In the genomic region with DNA sequence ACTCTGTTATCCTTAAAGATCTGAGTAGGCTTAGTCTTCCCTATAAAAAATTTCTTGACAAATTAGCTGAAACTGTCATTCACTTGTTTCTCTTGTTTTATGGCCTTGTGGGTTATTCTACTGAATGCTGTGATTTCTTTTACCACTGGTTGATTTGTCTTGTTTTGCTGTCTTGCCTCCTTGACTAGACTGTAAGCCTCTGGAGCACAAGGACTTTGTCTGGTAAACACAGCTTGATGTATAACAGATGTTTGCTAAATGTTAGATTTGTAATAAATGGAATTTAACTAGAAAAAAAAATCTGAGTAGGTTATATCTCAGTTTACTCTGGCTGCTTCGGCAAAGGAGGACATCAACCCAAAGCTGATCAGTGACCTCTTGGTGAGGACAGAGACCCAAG, we compare ENCODE assay signal across 3 cellular contexts.
TF ChIP-seq lines count a peak whose summit lies in the region.

No MANE protein-coding gene starts in this region.

TF ChIP-seq in SK-N-SH treated with all-trans-retinoic acid at 6 μM for 48 hours, 23 proteins besides CTCF, POLR2A, EP300 and RAD21:
- TF ChIP-seq SNAI2 (CRISPR knock-in tag; IDR thresholded peaks at IDR 0.05) = no peak
- no peak for TF ChIP-seq ESRRG (CRISPR knock-in tag; IDR thresholded peaks at IDR 0.05)
- TF ChIP-seq ARNTL (CRISPR knock-in tag; IDR thresholded peaks at IDR 0.05; ENCODE audit: borderline replicate concordance, low read depth) = no peak
- no peak for TF ChIP-seq ZNF565 (CRISPR knock-in tag; conservative IDR thresholded peaks at IDR 0.05; ENCODE audit: low read depth)

TF ChIP-seq in SK-N-SH, 30 proteins besides CTCF, POLR2A, EP300 and RAD21:
- TF ChIP-seq MXI1 (IDR thresholded peaks at IDR 0.05; ENCODE audit: low read depth, low read length) (no peak), RCOR1 (IDR thresholded peaks at IDR 0.05; ENCODE audit: low read length) (no peak), NRF1 (IDR thresholded peaks at IDR 0.05; ENCODE audit: low read depth, low read length) (no peak), FOSL2 (IDR thresholded peaks at IDR 0.05; ENCODE audit: borderline replicate concordance, low read depth) (no peak), GATA2 (CRISPR knock-in tag; IDR thresholded peaks at IDR 0.05) (no peak), FOXM1 (IDR thresholded peaks at IDR 0.05; ENCODE audit: low read depth) (no peak), NFIC (IDR thresholded peaks at IDR 0.05; ENCODE audit: borderline replicate concordance) (no peak), MEF2A (IDR thresholded peaks at IDR 0.05; ENCODE audit: borderline replicate concordance, low read depth) (no peak), RXRA (IDR thresholded peaks at IDR 0.05; ENCODE audit: borderline replicate concordance, low read depth) (no peak), TEAD4 (IDR thresholded peaks at IDR 0.05; ENCODE audit: borderline replicate concordance, insufficient read depth) (no peak), EZH2phosphoT487 (IDR thresholded peaks at IDR 0.05; ENCODE audit: borderline replicate concordance, low read depth) (no peak), TCF12 (IDR thresholded peaks at IDR 0.05) (no peak), JUND (IDR thresholded peaks at IDR 0.05) (no peak), REST (IDR thresholded peaks at IDR 0.05; ENCODE audit: low read depth, low read length) (no peak), YY1 (IDR thresholded peaks at IDR 0.05; ENCODE audit: low read depth) (no peak)
- TF ChIP-seq, protein P1, sequence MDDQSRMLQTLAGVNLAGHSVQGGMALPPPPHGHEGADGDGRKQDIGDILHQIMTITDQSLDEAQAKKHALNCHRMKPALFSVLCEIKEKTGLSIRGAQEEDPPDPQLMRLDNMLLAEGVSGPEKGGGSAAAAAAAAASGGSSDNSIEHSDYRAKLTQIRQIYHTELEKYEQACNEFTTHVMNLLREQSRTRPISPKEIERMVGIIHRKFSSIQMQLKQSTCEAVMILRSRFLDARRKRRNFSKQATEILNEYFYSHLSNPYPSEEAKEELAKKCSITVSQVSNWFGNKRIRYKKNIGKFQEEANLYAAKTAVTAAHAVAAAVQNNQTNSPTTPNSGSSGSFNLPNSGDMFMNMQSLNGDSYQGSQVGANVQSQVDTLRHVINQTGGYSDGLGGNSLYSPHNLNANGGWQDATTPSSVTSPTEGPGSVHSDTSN (IDR thresholded peaks at IDR 0.05) = no peak
- TF ChIP-seq, protein P2, sequence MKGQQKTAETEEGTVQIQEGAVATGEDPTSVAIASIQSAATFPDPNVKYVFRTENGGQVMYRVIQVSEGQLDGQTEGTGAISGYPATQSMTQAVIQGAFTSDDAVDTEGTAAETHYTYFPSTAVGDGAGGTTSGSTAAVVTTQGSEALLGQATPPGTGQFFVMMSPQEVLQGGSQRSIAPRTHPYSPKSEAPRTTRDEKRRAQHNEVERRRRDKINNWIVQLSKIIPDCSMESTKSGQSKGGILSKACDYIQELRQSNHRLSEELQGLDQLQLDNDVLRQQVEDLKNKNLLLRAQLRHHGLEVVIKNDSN (IDR thresholded peaks at IDR 0.05; ENCODE audit: borderline replicate concordance, low read depth) = no peak
- TF ChIP-seq, protein P3, sequence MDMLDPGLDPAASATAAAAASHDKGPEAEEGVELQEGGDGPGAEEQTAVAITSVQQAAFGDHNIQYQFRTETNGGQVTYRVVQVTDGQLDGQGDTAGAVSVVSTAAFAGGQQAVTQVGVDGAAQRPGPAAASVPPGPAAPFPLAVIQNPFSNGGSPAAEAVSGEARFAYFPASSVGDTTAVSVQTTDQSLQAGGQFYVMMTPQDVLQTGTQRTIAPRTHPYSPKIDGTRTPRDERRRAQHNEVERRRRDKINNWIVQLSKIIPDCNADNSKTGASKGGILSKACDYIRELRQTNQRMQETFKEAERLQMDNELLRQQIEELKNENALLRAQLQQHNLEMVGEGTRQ (IDR thresholded peaks at IDR 0.05; ENCODE audit: borderline replicate concordance, low read depth, low read length) = no peak
- TF ChIP-seq, protein P4, sequence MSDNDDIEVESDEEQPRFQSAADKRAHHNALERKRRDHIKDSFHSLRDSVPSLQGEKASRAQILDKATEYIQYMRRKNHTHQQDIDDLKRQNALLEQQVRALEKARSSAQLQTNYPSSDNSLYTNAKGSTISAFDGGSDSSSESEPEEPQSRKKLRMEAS (IDR thresholded peaks at IDR 0.05; ENCODE audit: low read depth) = no peak

TF ChIP-seq in K562, 482 proteins besides CTCF, POLR2A, EP300 and RAD21:
- TF ChIP-seq, protein P5, sequence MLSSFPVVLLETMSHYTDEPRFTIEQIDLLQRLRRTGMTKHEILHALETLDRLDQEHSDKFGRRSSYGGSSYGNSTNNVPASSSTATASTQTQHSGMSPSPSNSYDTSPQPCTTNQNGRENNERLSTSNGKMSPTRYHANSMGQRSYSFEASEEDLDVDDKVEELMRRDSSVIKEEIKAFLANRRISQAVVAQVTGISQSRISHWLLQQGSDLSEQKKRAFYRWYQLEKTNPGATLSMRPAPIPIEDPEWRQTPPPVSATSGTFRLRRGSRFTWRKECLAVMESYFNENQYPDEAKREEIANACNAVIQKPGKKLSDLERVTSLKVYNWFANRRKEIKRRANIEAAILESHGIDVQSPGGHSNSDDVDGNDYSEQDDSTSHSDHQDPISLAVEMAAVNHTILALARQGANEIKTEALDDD (IDR thresholded peaks at IDR 0.05) = no peak
- TF ChIP-seq ETV1 (tag; conservative IDR thresholded peaks at IDR 0.05; ENCODE audit: low read depth) (no peak), ZNF778 (CRISPR knock-in tag; IDR thresholded peaks at IDR 0.05) (no peak), NR0B1 (IDR thresholded peaks at IDR 0.05; ENCODE audit: partially characterized antibody) (no peak), TEAD4 (IDR thresholded peaks at IDR 0.05; ENCODE audit: low read length) (no peak), TEAD4 (CRISPR knock-in tag; IDR thresholded peaks at IDR 0.05; ENCODE audit: borderline replicate concordance) (no peak), ZNF395 (CRISPR knock-in tag; IDR thresholded peaks at IDR 0.05) (no peak), RB1 (IDR thresholded peaks at IDR 0.05; ENCODE audit: low read depth) (no peak), FOXK1 (CRISPR knock-in tag; IDR thresholded peaks at IDR 0.05; ENCODE audit: borderline replicate concordance) (no peak), ASH1L (IDR thresholded peaks at IDR 0.05; ENCODE audit: borderline replicate concordance, low read depth, partially characterized antibody) (no peak), IFI16 (CRISPR knock-in tag; IDR thresholded peaks at IDR 0.05) (no peak), PHF8 (IDR thresholded peaks at IDR 0.05; ENCODE audit: borderline replicate concordance, low read length) (no peak), ZNF311 (CRISPR knock-in tag; IDR thresholded peaks at IDR 0.05) (no peak), MCM7 (IDR thresholded peaks at IDR 0.05) (no peak), ZNF24 (IDR thresholded peaks at IDR 0.05) (no peak), POLR2B (IDR thresholded peaks at IDR 0.05; ENCODE audit: low read depth, partially characterized antibody) (no peak), ZBTB43 (CRISPR knock-in tag; IDR thresholded peaks at IDR 0.05) (no peak)
- TF ChIP-seq, protein P6, sequence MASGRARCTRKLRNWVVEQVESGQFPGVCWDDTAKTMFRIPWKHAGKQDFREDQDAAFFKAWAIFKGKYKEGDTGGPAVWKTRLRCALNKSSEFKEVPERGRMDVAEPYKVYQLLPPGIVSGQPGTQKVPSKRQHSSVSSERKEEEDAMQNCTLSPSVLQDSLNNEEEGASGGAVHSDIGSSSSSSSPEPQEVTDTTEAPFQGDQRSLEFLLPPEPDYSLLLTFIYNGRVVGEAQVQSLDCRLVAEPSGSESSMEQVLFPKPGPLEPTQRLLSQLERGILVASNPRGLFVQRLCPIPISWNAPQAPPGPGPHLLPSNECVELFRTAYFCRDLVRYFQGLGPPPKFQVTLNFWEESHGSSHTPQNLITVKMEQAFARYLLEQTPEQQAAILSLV (tag; IDR thresholded peaks at IDR 0.05) = no peak
- TF ChIP-seq, protein P2 (CRISPR knock-in tag; IDR thresholded peaks at IDR 0.05) = no peak
